Comparison of ENCODE assay signal across 8 cellular contexts in genomic region chr7:149147072-149147729, GRCh38. TPM values are rescaled to one million over a fixed set of nuclear protein-coding genes. Genes with fewer than 3 reads are reported as not detected.
A peak's percentile ranks its signal among the peaks of the same experiment; 100 is the strongest.
DNase-seq lines count a peak whose midpoint lies in the region; ATAC-seq, FAIRE-seq and TF ChIP-seq lines count a peak whose summit lies in the region.

Gene ZNF398 (plus strand): TSS chr7:149147453. CDS start chr7:149147743, 290 bp downstream.

- H3K27me3 ChIP-seq in OCI-LY1 (ENCODE audit: insufficient read depth, low read length) (no peaks in the 10 kb centered on the region), endothelial cell of umbilical vein (ENCODE audit: control insufficient read depth in 2 of 2, insufficient read depth in 2 of 2, low read length in 2 of 2) (no peaks in the 10 kb centered on the region), mononuclear cell (ENCODE audit: insufficient read depth, low read length) (no peaks in the 10 kb centered on the region)

- H3K9ac ChIP-seq in OCI-LY1 (ENCODE audit: low read length), result peak within 1 kb of the TSS; percentile 72
- peak within 1 kb of the TSS; percentile 81 for H3K9ac ChIP-seq in endothelial cell of umbilical vein (replicated peaks; ENCODE audit: extremely low read depth, insufficient read depth, low read length)

- H3K4me2 ChIP-seq in OCI-LY1 (ENCODE audit: low read length), result peak within 1 kb of the TSS; percentile 89
- peak within 1 kb of the TSS; percentile 69 for H3K4me2 ChIP-seq in endothelial cell of umbilical vein (ENCODE audit: insufficient read depth, low read length)

- no peaks in the 10 kb centered on the region for H3K9me1 ChIP-seq in endothelial cell of umbilical vein (replicated peaks; ENCODE audit: control insufficient read depth, extremely low read depth, insufficient read depth, low read length)

- dilution Hi-C loops in endothelial cell of umbilical vein (cut with MboI; ENCODE audit: extremely low pct_ligation_motif_present, low sequenced_read_pairs), result no loop called here

- H2AFZ ChIP-seq in OCI-LY1 (ENCODE audit: low read length), result no peak within 1 kb of the TSS
- peak within 1 kb of the TSS; percentile 93 for H2AFZ ChIP-seq in endothelial cell of umbilical vein (ENCODE audit: low read depth, low read length)

- POLR2A ChIA-PET in endothelial cell of umbilical vein (lab: Charles Lee), result interaction anchor here (1.3 kb wide), 1 partner anchor 22 kb away, joined by 3 read pairs; no protein-coding TSS in a partner anchor

- no peaks in the 10 kb centered on the region for H3K9me2 ChIP-seq in OCI-LY1 (ENCODE audit: low read depth, low read length)

- intact Hi-C loops in endothelial cell of umbilical vein (cut with micrococcal nuclease), result loop anchor here (1.0 to 5.0 kb wide), 7 partner anchors 21 to 478 kb away; partner anchors contain the start of genes EZH2, PDIA4, ZNF282 and ZNF425

- peaks cover 3% of the 10 kb centered on the region; the same call in 1 of the 2 replicates for H3K36me3 ChIP-seq in OCI-LY1 (ENCODE audit: insufficient read depth, low read length)
- H3K36me3 ChIP-seq in endothelial cell of umbilical vein (ENCODE audit: control insufficient read depth in 2 of 2, extremely low read depth in 1 of 2, insufficient read depth in 2 of 2, low read length in 2 of 2), result no peaks in the 10 kb centered on the region

- peak; percentile 72 for FAIRE-seq in endothelial cell of umbilical vein (lab: Jason Lieb, UNC)

- H3K4me1 ChIP-seq in OCI-LY1 (ENCODE audit: insufficient read depth, low read length, severe bottlenecking), result peaks cover 31% of the 10 kb centered on the region
- peaks cover 4% of the 10 kb centered on the region for H3K4me1 ChIP-seq in endothelial cell of umbilical vein (ENCODE audit: control insufficient read depth, extremely low read depth, insufficient read depth, low read length)
- H3K4me1 ChIP-seq in mononuclear cell (ENCODE audit: insufficient read depth, low read length), result peaks cover 44% of the 10 kb centered on the region

- H4K20me1 ChIP-seq in OCI-LY1 (ENCODE audit: insufficient read depth, low read length), result no peaks in the 10 kb centered on the region
- no peaks in the 10 kb centered on the region for H4K20me1 ChIP-seq in endothelial cell of umbilical vein (replicated peaks; ENCODE audit: control insufficient read depth, extremely low read depth, insufficient read depth, low read length)

- H3K27ac ChIP-seq in OCI-LY1 (ENCODE audit: low read depth, low read length, poor library complexity, severe bottlenecking) (peak within 1 kb of the TSS; percentile 80), endothelial cell of umbilical vein (ENCODE audit: insufficient read depth, low read depth, low read length) (peak within 1 kb of the TSS; percentile 57)

- H3F3A ChIP-seq in OCI-LY1 (ENCODE audit: insufficient read depth, low read length), result no peaks in the 10 kb centered on the region

- DNase-seq in Caki2 (ENCODE audit: low read depth), result peak; percentile 75
- DNase-seq in HK-2 (ENCODE audit: unreplicated experiment), result peak; percentile 81
- peak; percentile 91 for DNase-seq in activated CD8-positive, alpha-beta memory T cell treated with anti-CD3 and anti-CD28 coated beads, Interleukin-2, amount 50 U/mL, for 48 hours
- DNase-seq in endothelial cell of umbilical vein (ENCODE audit: low read depth, low spot score), result peak; percentile 75
- DNase-seq in stimulated activated CD8-positive, alpha-beta memory T cell treated with anti-CD3 and anti-CD28 coated beads, Interleukin-4, amount 100 ng/mL, for 24 hours (ENCODE audit: low read depth), result peak; percentile 64

- peak; percentile 63 for TF ChIP-seq POLR2A in endothelial cell of umbilical vein (IDR thresholded peaks at IDR 0.05; ENCODE audit: low read depth, low read length)

- BruUV-seq in endothelial cell of umbilical vein (replicated peaks; lab: Mats Ljungman, UMichigan), result no TSS peak

- peak; percentile 73 for ATAC-seq in GM19463 (IDR thresholded peaks at IDR 0.05; ENCODE audit: unreplicated experiment)

- peak; percentile 72 for TF ChIP-seq CTCF in OCI-LY1 (IDR thresholded peaks at IDR 0.05; ENCODE audit: low read length)
- peak; percentile 42 to 79 for TF ChIP-seq CTCF in endothelial cell of umbilical vein (IDR thresholded peaks at IDR 0.05; ENCODE audit: extremely low read depth in 1 of 2, insufficient read depth in 1 of 2, low read depth in 1 of 2, low read length in 2 of 2)

- H3K4me3 ChIP-seq in OCI-LY1 (ENCODE audit: low read depth, low read length, poor library complexity, severe bottlenecking) (peak within 1 kb of the TSS; percentile 92), endothelial cell of umbilical vein (replicated peaks in 1 of 3; ENCODE audit: insufficient read depth in 1 of 3, low read depth in 1 of 3, low read length in 3 of 3) (peak within 1 kb of the TSS; percentile 74 to 98 (median 87)), mononuclear cell (ENCODE audit: low read length) (peak within 1 kb of the TSS; percentile 89)

- H3K79me2 ChIP-seq in OCI-LY1 (ENCODE audit: insufficient read depth, low read length) (peaks cover 18% of the 10 kb centered on the region), endothelial cell of umbilical vein (ENCODE audit: control insufficient read depth, insufficient read depth, low read length) (peaks cover 37% of the 10 kb centered on the region)

- H3K9me3 ChIP-seq in OCI-LY1 (ENCODE audit: low read length), result no peaks in the 10 kb centered on the region
- no peaks in the 10 kb centered on the region for H3K9me3 ChIP-seq in endothelial cell of umbilical vein (replicated peaks; ENCODE audit: control insufficient read depth, insufficient read depth, low read length)
- no peaks in the 10 kb centered on the region for H3K9me3 ChIP-seq in mononuclear cell (ENCODE audit: low read depth, low read length)

- in situ Hi-C loops in Caki2 (cut with HindIII; ENCODE audit: low pct_unique_long_range_greater_than_20kb, low sequenced_read_pairs), result no loop called here

- CTCF ChIA-PET in endothelial cell of umbilical vein (lab: Charles Lee), result interaction anchor here (0.6 to 3.3 kb wide), 29 partner anchors 9 to 1221 kb away, joined by 3 to 61 read pairs (median 5); partner anchors contain the start of genes ZNF282, ZNF425, ZNF783 and ZNF862

TF ChIP-seq in endothelial cell of umbilical vein, 7 proteins besides CTCF, POLR2A, EP300 and RAD21:
- TF ChIP-seq GATA2 (IDR thresholded peaks at IDR 0.05; ENCODE audit: insufficient read depth, insufficient read length, low read depth, low read length) (no peak), POLR2AphosphoS5 (IDR thresholded peaks at IDR 0.05; ENCODE audit: insufficient read depth, low read depth, low read length) (peak; percentile 71)

RNA-seq across cellular contexts. Expression of gene ZNF398, which starts in this region (rescaled TPM):
- 2.4 and 2.9 TPM in 2 replicates for total RNA-seq in Caki2 (2014; rRNA removed; shearing (Covaris generic); ENCODE audit: low replicate concordance)
- total RNA-seq in endothelial cell of umbilical vein (8.6 and 10.6 TPM in 2 replicates), mononuclear cell (18.7 TPM)
- polyA plus RNA-seq in endothelial cell of umbilical vein, result 7.5 and 11.1 TPM in 2 replicates
- polyA plus RNA-seq in endothelial cell of umbilical vein (2011; cell fraction: cytosol; rRNA removed), result 3.7 and 4.5 TPM in 2 replicates
- polyA plus RNA-seq in endothelial cell of umbilical vein (2011; cell fraction: nucleus; rRNA removed), result 6.3 and 6.4 TPM in 2 replicates
- 4.2 and 5.1 TPM in 2 replicates for polyA plus RNA-seq in endothelial cell of umbilical vein (2012)
- 17.9 and 21.4 TPM in 2 replicates for polyA minus RNA-seq in endothelial cell of umbilical vein
- 12.3 TPM for polyA minus RNA-seq in endothelial cell of umbilical vein (2011; cell fraction: cytosol; rRNA and poly(A)+ RNA removed)
- 11.1 and 12.1 TPM in 2 replicates for polyA minus RNA-seq in endothelial cell of umbilical vein (2011; cell fraction: nucleus; rRNA and poly(A)+ RNA removed)

Comparison
In these comparisons a context has a peak if more than half of its experiments do, and no peak if none do; other contexts are left out.
1. Peak in every context shown above with its lines: DNase-seq, ATAC-seq, H3K4me3 ChIP-seq and H3K27ac ChIP-seq.